Comparison of ENCODE assay signal across 8 cellular contexts in the genomic region with DNA sequence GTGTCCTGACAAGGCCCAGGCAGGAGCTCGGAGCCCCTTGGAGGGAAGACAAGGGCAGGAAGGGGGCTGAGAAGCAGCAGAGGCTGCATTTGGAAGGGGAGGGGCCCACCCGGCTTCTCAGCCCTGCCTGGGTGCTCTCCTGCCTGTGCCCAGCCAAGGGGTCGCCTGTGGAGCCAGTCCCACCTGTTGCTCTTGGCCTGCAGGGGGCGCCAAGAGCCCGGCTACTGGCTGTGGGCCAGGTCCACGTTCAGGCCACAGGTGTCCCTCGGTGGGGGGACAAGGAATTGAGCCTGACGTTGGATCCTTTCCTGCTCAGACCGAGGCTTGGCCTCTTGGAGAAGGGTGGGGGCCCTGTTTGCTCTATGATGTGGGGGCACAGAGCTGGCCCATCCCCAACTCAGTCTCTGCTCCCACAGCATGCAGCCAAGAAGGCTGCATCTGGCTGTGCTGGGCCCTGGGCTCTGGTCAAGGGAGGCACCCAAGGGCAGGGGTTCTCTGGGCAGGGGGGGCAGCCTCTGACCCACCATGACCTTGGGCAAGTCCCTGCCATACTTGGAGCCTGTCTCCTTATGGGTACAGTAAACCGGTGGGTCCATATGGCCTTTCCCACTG. TPM values are rescaled to one million over a fixed set of nuclear protein-coding genes. Genes with fewer than 3 reads are reported as not detected.
DNase-seq lines count a peak whose midpoint lies in the region; ATAC-seq, FAIRE-seq and TF ChIP-seq lines count a peak whose summit lies in the region.

No MANE protein-coding gene starts in this region.

- TF ChIP-seq CTCF in GM12878 (IDR thresholded peaks at IDR 0.05 in 2 of 3, conservative IDR thresholded peaks at IDR 0.05 in 1 of 3; ENCODE audit: control insufficient read depth in 2 of 3, extremely low read depth in 1 of 3, insufficient read depth in 1 of 3, low read depth in 3 of 3, low read length in 3 of 3), result peak; percentile 86 to 96 (median 94); a peak in 5 of 6 replicates
- TF ChIP-seq CTCF in right lobe of liver (IDR thresholded peaks at IDR 0.05), result peak; percentile 73 to 83 (median 80)

- H3K9me3 ChIP-seq in GM12878 (replicated peaks; ENCODE audit: control insufficient read depth, insufficient read depth, low read length), result no peaks in the 10 kb centered on the region
- no peaks in the 10 kb centered on the region for H3K9me3 ChIP-seq in right lobe of liver

- H3K9me3 Mint-ChIP-seq in T-helper 2 cell treated with Interferon-gamma antibody and Interleukin-4, amounts not matched to agents 5 μg/mL and 100 μg/mL, for 36 hours, result no peaks in the 10 kb centered on the region

- SMC1A ChIA-PET in GM12878 (lab: Charles Lee; ENCODE audit: uncharacterized antibody, unreplicated experiment), result interaction anchor here (1.2 to 1.7 kb wide), 4 partner anchors 41 to 299 kb away, joined by 3 to 8 read pairs (median 4); no protein-coding TSS in a partner anchor

- 16% methylated on average over 10 of the region's 10 CpGs for WGBS in GM12878 (ENCODE audit: insufficient coverage, insufficient replicate concordance, low lambda C conversion rate, missing lambda C conversion rate)
- WGBS in right lobe of liver (ENCODE audit: insufficient coverage, low coverage, low lambda C conversion rate, missing lambda C conversion rate), result 20% methylated on average over 1 of the region's 10 CpGs

- peak; percentile 95 for ATAC-seq in GM12878
- peak; percentile 41 to 66 (median 61) for ATAC-seq in right lobe of liver

- RAD21 ChIA-PET in GM12878 (lab: Charles Lee; ENCODE audit: unreplicated experiment), result interaction anchor here (0.7 to 6.5 kb wide), 6 partner anchors 12 to 283 kb away, joined by 3 to 49 read pairs (median 5); no protein-coding TSS in a partner anchor

- H3K4me3 ChIP-seq in GM12878 (no peak overlapping the region), right lobe of liver (no peak overlapping the region)

- H3K27me3 Mint-ChIP-seq in T-helper 2 cell treated with Interferon-gamma antibody and Interleukin-4, amounts not matched to agents 5 μg/mL and 100 μg/mL, for 36 hours (ENCODE audit: low read depth), result no peaks in the 10 kb centered on the region

- CTCF ChIA-PET in GM12878 (lab: Yijun Ruan, JAX), result interaction anchor here (0.6 to 7.1 kb wide), 6 partner anchors 8 to 285 kb away, joined by 3 to 56 read pairs (median 6); no protein-coding TSS in a partner anchor

- H3K27ac ChIP-seq in GM12878 (ENCODE audit: control insufficient read depth, insufficient read depth) (no peak overlapping the region), right lobe of liver (no peak overlapping the region)

- DNase-seq in COLO668 (lab: John Stamatoyannopoulos, UW; ENCODE audit: unreplicated experiment), result peak; percentile 91
- peak; percentile 34 for DNase-seq in T-helper 2 cell treated with Interferon-gamma antibody and Interleukin-4, amounts not matched to agents 5 μg/mL and 100 μg/mL, for 36 hours (ENCODE audit: low spot score)
- no peak for DNase-seq in GM12878 (ENCODE audit: low read depth, low spot score)
- DNase-seq in right lobe of liver, result peak in 1 of 3 donors; percentile 48
- DNase-seq in stimulated activated CD8-positive, alpha-beta memory T cell treated with anti-CD3 and anti-CD28 coated beads, Interleukin-2, amount 100 ng/mL, for 1 hour (ENCODE audit: low read depth in 2 of 2), result peak; percentile 8 to 16
- DNase-seq in SIG-M5 treated with dmso at 0.1 percent for 504 hours (lab: John Stamatoyannopoulos, UW; ENCODE audit: unreplicated experiment), result no peak
- no peak for DNase-seq in hippocampal formation (lab: John Stamatoyannopoulos, UW)

- intact Hi-C loops in GM12878 (cut with micrococcal nuclease; ENCODE audit: unreplicated experiment), result loop anchor here (1.0 to 5.0 kb wide), 4 partner anchors 144 to 510 kb away; a partner anchor contains a TSS
- intact Hi-C loops in right lobe of liver (cut with DNase I), result loop anchor here (5.0 to 10.0 kb wide), 5 partner anchors 133 to 513 kb away; a partner anchor contains a TSS

- in situ Hi-C loops in GM12878 (cut with MboI), result loop anchor here (5.0 kb wide), 3 partner anchors 145 to 515 kb away; no protein-coding TSS in a partner anchor

- no peak overlapping the region for H3K4me2 ChIP-seq in GM12878 (ENCODE audit: control insufficient read depth, insufficient read depth)

- H3K4me1 ChIP-seq in GM12878 (ENCODE audit: control insufficient read depth, insufficient read depth, low read length) (no peaks in the 10 kb centered on the region), right lobe of liver (no peaks in the 10 kb centered on the region)

- H3K27ac Mint-ChIP-seq in T-helper 2 cell treated with Interferon-gamma antibody and Interleukin-4, amounts not matched to agents 5 μg/mL and 100 μg/mL, for 36 hours, result no peak overlapping the region

- no peaks in the 10 kb centered on the region for H3K36me3 Mint-ChIP-seq in T-helper 2 cell treated with Interferon-gamma antibody and Interleukin-4, amounts not matched to agents 5 μg/mL and 100 μg/mL, for 36 hours (ENCODE audit: low read depth)

- POLR2A ChIA-PET in GM12878 (lab: Charles Lee), result no interaction called here

- H3K79me2 ChIP-seq in GM12878 (ENCODE audit: control insufficient read depth, insufficient read depth, low read length), result no peaks in the 10 kb centered on the region

- H3K36me3 ChIP-seq in GM12878 (ENCODE audit: control insufficient read depth in 2 of 2, insufficient read depth in 2 of 2, low read length in 1 of 2) (no peaks in the 10 kb centered on the region), right lobe of liver (no peaks in the 10 kb centered on the region)

- H3K4me1 Mint-ChIP-seq in T-helper 2 cell treated with Interferon-gamma antibody and Interleukin-4, amounts not matched to agents 5 μg/mL and 100 μg/mL, for 36 hours (ENCODE audit: low read depth), result no peaks in the 10 kb centered on the region

- no peaks in the 10 kb centered on the region for H4K20me1 ChIP-seq in GM12878 (ENCODE audit: control insufficient read depth, insufficient read depth)

- BruUV-seq in GM12878 (replicated peaks; lab: Mats Ljungman, UMichigan), result no TSS peak

- TF ChIP-seq RAD21 in Ishikawa (IDR thresholded peaks at IDR 0.05; ENCODE audit: low read depth), result peak; percentile 94
- peak; percentile 98 for TF ChIP-seq RAD21 in GM12878 (IDR thresholded peaks at IDR 0.05; ENCODE audit: insufficient read depth, low read depth, low read length)

- H3K4me3 Mint-ChIP-seq in T-helper 2 cell treated with Interferon-gamma antibody and Interleukin-4, amounts not matched to agents 5 μg/mL and 100 μg/mL, for 36 hours, result no peak overlapping the region

- H2AFZ ChIP-seq in GM12878 (ENCODE audit: control insufficient read depth, low read depth, low read length), result no peak overlapping the region

- no peak for FAIRE-seq in GM12878 (lab: Jason Lieb, UNC)

- TF ChIP-seq POLR2A in GM12878 (IDR thresholded peaks at IDR 0.05; ENCODE audit: low read depth, low read length) (no peak), right lobe of liver (IDR thresholded peaks at IDR 0.05) (no peak)

- H3K27me3 ChIP-seq in GM12878 (replicated peaks in 1 of 2; ENCODE audit: control insufficient read depth in 2 of 2, insufficient read depth in 2 of 2, low read length in 1 of 2) (no peaks in the 10 kb centered on the region), right lobe of liver (peaks cover 0 to 7% of the 10 kb centered on the region in 2 donors)

- no peak overlapping the region for H3K9ac ChIP-seq in GM12878 (ENCODE audit: control insufficient read depth, insufficient read depth, low read length)

- TF ChIP-seq EP300 in Ishikawa (IDR thresholded peaks at IDR 0.05; ENCODE audit: borderline replicate concordance) (no peak), GM12878 (IDR thresholded peaks at IDR 0.05; ENCODE audit: borderline replicate concordance in 1 of 2, control insufficient read depth in 1 of 2, low read depth in 2 of 2, low read length in 2 of 2) (no peak)

TF ChIP-seq in Ishikawa, 13 proteins besides CTCF, POLR2A, EP300 and RAD21:
- TF ChIP-seq ZBTB7A (IDR thresholded peaks at IDR 0.05; ENCODE audit: low read depth) (peak; percentile 89; the same call in 1 of the 2 replicates), NFIC (IDR thresholded peaks at IDR 0.05) (peak; percentile 90), YY1 (IDR thresholded peaks at IDR 0.05; ENCODE audit: low read depth) (no peak)

TF ChIP-seq in GM12878, 131 proteins besides CTCF, POLR2A, EP300 and RAD21 (continues in another document):
- TF ChIP-seq YY1 (IDR thresholded peaks at IDR 0.05; ENCODE audit: low read depth, low read length) (peak; percentile 55; the same call in 1 of the 2 replicates), CHD1 (IDR thresholded peaks at IDR 0.05; ENCODE audit: low read depth, low read length) (no peak), RBBP5 (conservative IDR thresholded peaks at IDR 0.05) (no peak), NR2F1 (conservative IDR thresholded peaks at IDR 0.05) (0 out of 2 replicates have a peak, but pooled peaks have one; percentile 11), SMARCA5 (IDR thresholded peaks at IDR 0.05) (no peak), POU2F2 (IDR thresholded peaks at IDR 0.05; ENCODE audit: borderline replicate concordance, low read depth, low read length) (no peak), MEF2B (IDR thresholded peaks at IDR 0.05; ENCODE audit: partially characterized antibody, poor library complexity, severe bottlenecking) (no peak), BHLHE40 (IDR thresholded peaks at IDR 0.05; ENCODE audit: borderline replicate concordance in 1 of 2, low read depth in 2 of 2, low read length in 1 of 2) (0 out of 4 replicates have a peak, but pooled peaks of 1 of the 2 experiments have one; percentile 9), ASH2L (IDR thresholded peaks at IDR 0.05; ENCODE audit: borderline replicate concordance, low read depth) (no peak)

RNA-seq across cellular contexts. Expression of a gene that starts 10.9 kb away (rescaled TPM):
- 0.20 and 0.21 TPM in 2 replicates for total RNA-seq in GM12878 (2013; cell fraction: nucleolus; rRNA removed)
- total RNA-seq in GM12878 (2014; rRNA removed) (under 0.01 TPM in 1 of 2 replicates, not detected in the other), GM12878 (2014; rRNA removed; fragmentation: Illumina TruSeq; extraction: Trizol) (not detected in 2 replicates), GM12878 (2021) (not detected in 2 replicates), right lobe of liver (under 1 TPM in 4 of 6 experiments, not detected in 2; 0.06 to 0.46 (median 0.21) TPM)
- 0.09 TPM for polyA plus RNA-seq in GM12878 (2011; ENCODE audit: low read depth)
- polyA plus RNA-seq in GM12878 (2011; rRNA removed) (0.01 TPM in 1 of 2 replicates, not detected in the other), GM12878 (2014; fragmentation: Illumina TruSeq; extraction: Trizol) (not detected in 2 replicates), GM12878 (2014; fragmentation: Nextera tagmentation; extraction: Ambion mirVana) (not detected), GM12878 (2014; rRNA removed) (0.27 TPM in 1 of 2 replicates, not detected in the other), GM12878 (2016; fragmentation: Nextera tagmentation; extraction: Ambion mirVana) (not detected)
- polyA plus RNA-seq in GM12878 (2011; cell fraction: cytosol; rRNA removed), result 0.03 TPM in 1 of 2 replicates, not detected in the other
- polyA plus RNA-seq in GM12878 (2011; cell fraction: nucleus; rRNA removed), result not detected in 2 replicates
- polyA plus RNA-seq in GM12878 (2012), result 0.15 and 0.25 TPM in 2 replicates
- polyA minus RNA-seq in GM12878 (2011; rRNA and poly(A)+ RNA removed), result 0.05 TPM in 1 of 2 replicates, not detected in the other
- not detected in 2 replicates for polyA minus RNA-seq in GM12878 (2011; cell fraction: cytosol; rRNA and poly(A)+ RNA removed)
- polyA minus RNA-seq in GM12878 (2011; cell fraction: nucleus; rRNA and poly(A)+ RNA removed), result not detected in 2 replicates

Comparison
In these comparisons a context has a peak if more than half of its experiments do, and no peak if none do; other contexts are left out.
1. DNase-seq: peak in COLO668 (single experiment), T-helper 2 cell treated with Interferon-gamma antibody and Interleukin-4, amounts not matched to agents 5 μg/mL and 100 μg/mL, for 36 hours (single experiment) and stimulated activated CD8-positive, alpha-beta memory T cell treated with anti-CD3 and anti-CD28 coated beads, Interleukin-2, amount 100 ng/mL, for 1 hour (2 of 2); none in GM12878 (single experiment), SIG-M5 treated with dmso at 0.1 percent for 504 hours (single experiment) and hippocampal formation (0 of 2).